Comparison of ENCODE assay signal across 1 cellular context in genomic region chr2:121472465-121472993, GRCh38.
TF ChIP-seq lines count a peak whose summit lies in the region.

No MANE protein-coding gene starts in this region.

TF ChIP-seq in GM23338, 12 proteins besides CTCF, POLR2A, EP300 and RAD21 (continued from another document):
- TF ChIP-seq STAT1 (IDR thresholded peaks at IDR 0.05; ENCODE audit: unreplicated experiment): no peak
- no peak for TF ChIP-seq ZNF331 (CRISPR knock-in tag; IDR thresholded peaks at IDR 0.05; ENCODE audit: low read depth)
- no peak for TF ChIP-seq REST (IDR thresholded peaks at IDR 0.05; ENCODE audit: unreplicated experiment)
TF ChIP-seq in GM23338: peak in this region for 0.
